In the genomic region with DNA sequence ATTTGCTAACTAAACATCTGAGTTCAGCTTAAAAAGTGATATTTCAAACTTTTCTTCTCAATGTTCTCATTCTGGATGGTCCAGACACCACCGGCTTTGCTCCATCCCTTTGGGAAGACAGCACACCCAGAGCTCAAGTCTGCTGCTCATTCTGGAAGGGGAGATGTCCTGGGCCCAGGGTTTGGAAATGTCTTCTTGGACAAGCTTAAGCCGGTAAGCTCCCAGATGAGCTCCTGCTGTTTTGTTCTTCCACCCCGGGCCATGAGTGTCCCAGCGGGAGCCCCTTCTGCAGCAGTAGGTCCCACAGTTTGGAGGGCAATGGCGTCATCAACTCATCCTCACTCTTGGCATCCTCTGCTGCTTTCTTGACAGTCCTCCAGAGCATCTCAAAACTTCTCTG, we compare ENCODE assay signal across 28 cellular contexts.
A peak's percentile ranks its signal among the peaks of the same experiment; 100 is the strongest.
DNase-seq lines count a peak whose midpoint lies in the region; ATAC-seq, FAIRE-seq and TF ChIP-seq lines count a peak whose summit lies in the region.
"Had no signal": no experiment of that assay in that cellular context is flagged by ENCODE, and none has a peak within 500 bp of the region (broad histone marks: within the 10 kb centered on the region; RNA-seq: fewer than 3 reads in every experiment).

No MANE protein-coding gene starts in this region.

- H3K18ac ChIP-seq in mesenchymal stem cell (ENCODE audit: low read depth in 1 of 2, low read length in 2 of 2), result peak overlapping the region; percentile 66 to 79

- H3K79me1 ChIP-seq in mesenchymal stem cell (replicated peaks; ENCODE audit: low read length, poor library complexity, severe bottlenecking), result no peaks in the 10 kb centered on the region

- no peak overlapping the region for H2AFZ ChIP-seq in mesenchymal stem cell (ENCODE audit: low read depth, low read length)

- H3K27ac ChIP-seq in endodermal cell (ENCODE audit: low read depth, low read length), result no peak overlapping the region
- no peak overlapping the region for H3K27ac ChIP-seq in mesenchymal stem cell (ENCODE audit: low read length, poor library complexity, severe bottlenecking)
- H3K27ac ChIP-seq: 22Rv1; A549; BLaER1 treated with 17β-estradiol and CSF1 and Interleukin-3, amounts not matched to agents 10 nM and 100 nM; C4-2B had no signal

- H3K14ac ChIP-seq in mesenchymal stem cell (ENCODE audit: low read length in 2 of 2), result no peak overlapping the region

- no peak overlapping the region for H3K23ac ChIP-seq in mesenchymal stem cell (ENCODE audit: low read length in 2 of 2)

- H4K91ac ChIP-seq in mesenchymal stem cell (ENCODE audit: low read length), result peak overlapping the region; percentile 39

- H3K4ac ChIP-seq in mesenchymal stem cell (ENCODE audit: low read depth in 1 of 2, low read length in 2 of 2), result peak overlapping the region in 1 of 2 experiments; percentile 73

- H4K8ac ChIP-seq in mesenchymal stem cell (ENCODE audit: low read length), result no peak overlapping the region

- H3K9me3 Mint-ChIP-seq in endodermal cell (no peaks in the 10 kb centered on the region), nephron progenitor cell (no peaks in the 10 kb centered on the region)
- H3K9me3 Mint-ChIP-seq in natural killer cell treated with Interleukin-12 subunit alpha and Interleukin-12 subunit beta and Interleukin-15 and Interleukin-18, amount 100 ng/mL, for 72 hours, result peaks cover 2% of the 10 kb centered on the region
- H3K9me3 Mint-ChIP-seq: CD4-positive, alpha-beta T cell; CD8-positive, alpha-beta T cell had no signal

- H3K36me3 Mint-ChIP-seq in endodermal cell (ENCODE audit: low read depth) (no peaks in the 10 kb centered on the region), nephron progenitor cell (ENCODE audit: low read depth) (no peaks in the 10 kb centered on the region)
- no peaks in the 10 kb centered on the region for H3K36me3 Mint-ChIP-seq in natural killer cell treated with Interleukin-12 subunit alpha and Interleukin-12 subunit beta and Interleukin-15 and Interleukin-18, amount 100 ng/mL, for 72 hours
- H3K36me3 Mint-ChIP-seq: CD8-positive, alpha-beta T cell had no signal

- H3K27me3 ChIP-seq in endodermal cell (ENCODE audit: control insufficient read depth, insufficient read depth, low read length, poor library complexity, severe bottlenecking) (no peaks in the 10 kb centered on the region), mesenchymal stem cell (ENCODE audit: control insufficient read depth in 1 of 2, insufficient read depth in 1 of 2, low read length in 2 of 2) (no peaks in the 10 kb centered on the region)
- H3K27me3 ChIP-seq: BLaER1 treated with 17β-estradiol and CSF1 and Interleukin-3, amounts not matched to agents 10 nM and 100 nM had no signal

- DNase-seq in HTR-8/SVneo (ENCODE audit: insufficient read length, low spot score), result no peak
- peak; percentile 47 for DNase-seq in endodermal cell
- no peak for DNase-seq in mesenchymal stem cell
- DNase-seq in nephron progenitor cell, result no peak
- no peak for DNase-seq in DMS153 (lab: John Stamatoyannopoulos, UW)
- no peak for DNase-seq in natural killer cell treated with Interleukin-12 subunit alpha and Interleukin-12 subunit beta and Interleukin-15 and Interleukin-18, amount 100 ng/mL, for 72 hours (ENCODE audit: low spot score)
- DNase-seq in amniotic stem cell (lab: John Stamatoyannopoulos, UW), result no peak
- DNase-seq: AML-193; Caco-2; Calu3; CD4-positive, alpha-beta T cell; CD8-positive, alpha-beta T cell; DMS53; DMS79; DND-41; EL; GDM1 had no signal

- peaks cover 2% of the 10 kb centered on the region for H3K27me3 Mint-ChIP-seq in endodermal cell (ENCODE audit: insufficient read depth)
- H3K27me3 Mint-ChIP-seq in nephron progenitor cell (ENCODE audit: low read depth, poor library complexity), result peaks cover 6% of the 10 kb centered on the region
- H3K27me3 Mint-ChIP-seq in natural killer cell treated with Interleukin-12 subunit alpha and Interleukin-12 subunit beta and Interleukin-15 and Interleukin-18, amount 100 ng/mL, for 72 hours, result peaks cover 13 to 15% of the 10 kb centered on the region in 2 donors

- no peak overlapping the region for H3K27ac Mint-ChIP-seq in endodermal cell
- H3K27ac Mint-ChIP-seq in nephron progenitor cell, result peak overlapping the region; percentile 44
- H3K27ac Mint-ChIP-seq in natural killer cell treated with Interleukin-12 subunit alpha and Interleukin-12 subunit beta and Interleukin-15 and Interleukin-18, amount 100 ng/mL, for 72 hours, result no peak overlapping the region
- H3K27ac Mint-ChIP-seq: B cell; CD4-positive, alpha-beta T cell; CD8-positive, alpha-beta T cell had no signal

- H3K9me3 ChIP-seq in endodermal cell (ENCODE audit: control insufficient read depth, low read length) (no peaks in the 10 kb centered on the region), mesenchymal stem cell (ENCODE audit: control insufficient read depth, low read length) (no peaks in the 10 kb centered on the region)
- H3K9me3 ChIP-seq: A549 had no signal

- no peak overlapping the region for H3K4me3 ChIP-seq in endodermal cell (ENCODE audit: low read length)
- H3K4me3 ChIP-seq in mesenchymal stem cell (ENCODE audit: insufficient read depth in 1 of 2, low read depth in 1 of 2, low read length in 2 of 2), result no peak overlapping the region
- H3K4me3 ChIP-seq: A549; BLaER1 treated with 17β-estradiol and CSF1 and Interleukin-3, amounts not matched to agents 10 nM and 100 nM; GM12878 had no signal

- TF ChIP-seq CTCF in endodermal cell (conservative IDR thresholded peaks at IDR 0.05) (no peak), nephron progenitor cell (IDR thresholded peaks at IDR 0.05) (no peak)

- ATAC-seq in natural killer cell treated with Interleukin-12 subunit alpha and Interleukin-12 subunit beta and Interleukin-15 and Interleukin-18, amount 100 ng/mL, for 72 hours, result no peak
- no peak for ATAC-seq in GM18519 (IDR thresholded peaks at IDR 0.05; ENCODE audit: low FRiP score, unreplicated experiment)
- ATAC-seq: CD8-positive, alpha-beta T cell; GM12878 had no signal

- no peak overlapping the region for H2BK5ac ChIP-seq in mesenchymal stem cell (ENCODE audit: low read depth, low read length, poor library complexity, severe bottlenecking)

- peak overlapping the region; percentile 73 for H2BK120ac ChIP-seq in mesenchymal stem cell (ENCODE audit: low read depth, low read length)

- FAIRE-seq in HTR-8/SVneo (lab: Jason Lieb, UNC), result peak; percentile 13
- FAIRE-seq: D721Med, GM12878, GM12892, GM18507, GM19239 had no signal

- H3K4me1 ChIP-seq in endodermal cell (ENCODE audit: control insufficient read depth, insufficient read depth, low read length) (no peaks in the 10 kb centered on the region), mesenchymal stem cell (ENCODE audit: control insufficient read depth, insufficient read depth, low read depth, low read length) (no peaks in the 10 kb centered on the region)
- H3K4me1 ChIP-seq: A549; BLaER1 treated with 17β-estradiol and CSF1 and Interleukin-3, amounts not matched to agents 10 nM and 100 nM; Caco-2 had no signal

- no peak overlapping the region for H3K4me2 ChIP-seq in mesenchymal stem cell (ENCODE audit: low read length, poor library complexity, severe bottlenecking)
- H3K4me2 ChIP-seq: A549; BLaER1 treated with 17β-estradiol and CSF1 and Interleukin-3, amounts not matched to agents 10 nM and 100 nM had no signal

- H3K9ac ChIP-seq in endodermal cell (ENCODE audit: extremely low read depth, low read length, poor library complexity, severe bottlenecking) (no peak overlapping the region), mesenchymal stem cell (ENCODE audit: low read length) (no peak overlapping the region)
- H3K9ac ChIP-seq: BLaER1 treated with 17β-estradiol and CSF1 and Interleukin-3, amounts not matched to agents 10 nM and 100 nM had no signal

- WGBS in endodermal cell (ENCODE audit: insufficient coverage in 1 of 2, insufficient read length in 1 of 2), 2 experiments, result 91 to 94% methylated on average over 3 to 5 of the region's 5 CpGs
- WGBS in mesenchymal stem cell, result 89% methylated on average over 5 of the region's 5 CpGs

- H2BK12ac ChIP-seq in mesenchymal stem cell (ENCODE audit: low read length in 2 of 2), result peak overlapping the region; percentile 65 to 84

- H2AK5ac ChIP-seq in mesenchymal stem cell (ENCODE audit: low read length, severe bottlenecking), result no peak overlapping the region

- peaks cover 12% of the 10 kb centered on the region for H3K4me1 Mint-ChIP-seq in endodermal cell
- H3K4me1 Mint-ChIP-seq in nephron progenitor cell, result peaks cover 14% of the 10 kb centered on the region
- no peaks in the 10 kb centered on the region for H3K4me1 Mint-ChIP-seq in natural killer cell treated with Interleukin-12 subunit alpha and Interleukin-12 subunit beta and Interleukin-15 and Interleukin-18, amount 100 ng/mL, for 72 hours (ENCODE audit: low read depth in 2 of 2)
- H3K4me1 Mint-ChIP-seq: B cell had no signal

- no peaks in the 10 kb centered on the region for H3K36me3 ChIP-seq in endodermal cell (ENCODE audit: control insufficient read depth, insufficient read depth, low read length)
- no peaks in the 10 kb centered on the region for H3K36me3 ChIP-seq in mesenchymal stem cell (ENCODE audit: control insufficient read depth in 1 of 2, insufficient read depth in 2 of 2, low read depth in 1 of 2, low read length in 2 of 2)
- H3K36me3 ChIP-seq: BLaER1 treated with 17β-estradiol and CSF1 and Interleukin-3, amounts not matched to agents 10 nM and 100 nM had no signal

- H3K4me3 Mint-ChIP-seq in endodermal cell, result no peak overlapping the region
- H3K4me3 Mint-ChIP-seq in nephron progenitor cell, result no peak overlapping the region
- H3K4me3 Mint-ChIP-seq in natural killer cell treated with Interleukin-12 subunit alpha and Interleukin-12 subunit beta and Interleukin-15 and Interleukin-18, amount 100 ng/mL, for 72 hours, result no peak overlapping the region
- H3K4me3 Mint-ChIP-seq: B cell; CD4-positive, alpha-beta T cell; CD8-positive, alpha-beta T cell had no signal

- H2BK15ac ChIP-seq in mesenchymal stem cell (ENCODE audit: low read depth, poor library complexity, severe bottlenecking), result peak overlapping the region; percentile 94
